ENCODE assay signal across 28 cellular contexts in the genomic region with DNA sequence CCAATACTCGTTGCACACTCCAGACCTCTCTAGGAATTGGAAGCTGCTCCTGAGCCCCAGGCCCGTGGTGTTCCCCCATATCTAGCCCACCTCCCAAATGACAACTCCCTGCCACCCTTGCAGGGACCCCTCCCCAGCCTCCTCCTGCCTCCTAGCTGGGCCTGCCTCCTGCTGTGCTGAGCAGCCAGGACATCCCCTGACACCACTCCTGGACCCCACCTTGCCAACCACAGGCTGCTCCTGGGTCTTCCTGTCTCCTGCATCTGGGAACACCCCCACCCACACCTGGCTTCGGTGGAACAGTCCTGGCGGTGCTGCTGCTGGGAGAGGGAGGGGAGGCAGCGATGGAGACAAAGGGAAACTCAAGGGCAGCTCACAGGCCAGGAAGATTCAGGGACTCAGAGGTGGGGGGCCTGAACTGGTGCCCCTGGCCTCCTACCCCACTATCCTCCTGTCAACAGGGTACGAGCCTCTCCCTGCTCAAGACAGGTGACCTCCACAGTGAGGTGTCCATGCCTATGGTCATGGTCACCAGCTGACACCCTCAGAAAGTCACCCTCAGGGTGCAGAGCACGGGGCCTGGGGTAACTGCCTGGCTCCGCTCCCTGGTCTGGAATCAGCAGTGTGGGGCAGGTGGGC.
A peak's percentile ranks its signal among the peaks of the same experiment; 100 is the strongest.
DNase-seq lines count a peak whose midpoint lies in the region; ATAC-seq, FAIRE-seq and TF ChIP-seq lines count a peak whose summit lies in the region.
"Had no signal": no experiment of that assay in that cellular context is flagged by ENCODE, and none has a peak within 500 bp of the region (broad histone marks: within the 10 kb centered on the region; RNA-seq: fewer than 3 reads in every experiment).

No MANE protein-coding gene starts in this region.

- ATAC-seq in HG03139 (IDR thresholded peaks at IDR 0.05; ENCODE audit: unreplicated experiment) (no peak), HG02870 (IDR thresholded peaks at IDR 0.05; ENCODE audit: unreplicated experiment) (no peak)
- ATAC-seq: activated naive CD4-positive, alpha-beta T cell treated with anti-CD3 and anti-CD28 coated beads, Interleukin-2, amount 50 U/mL, for 72 hours; left lobe of liver had no signal

- H2BK15ac ChIP-seq in H1 (ENCODE audit: low read length) (no peak overlapping the region; the same call in 1 of the 2 replicates), neuronal stem cell (ENCODE audit: low read length) (peak overlapping the region; percentile 11)

- H3K23me2 ChIP-seq in H1 (ENCODE audit: low read depth, low read length), result no peaks in the 10 kb centered on the region

- H2AFZ ChIP-seq in PC-9, result no peak overlapping the region
- H2AFZ ChIP-seq in H1 (ENCODE audit: low read length), result no peak overlapping the region
- no peak overlapping the region for H2AFZ ChIP-seq in neuronal stem cell (ENCODE audit: low read length)

- H3K9me2 ChIP-seq in PC-9 (ENCODE audit: insufficient read depth), result no peaks in the 10 kb centered on the region

- H2AK5ac ChIP-seq in H1 (ENCODE audit: low read depth, low read length) (no peak overlapping the region), neuronal stem cell (ENCODE audit: low read depth, low read length) (peak overlapping the region; percentile 41)

- no TSS peak for BruUV-seq in PC-9 (replicated peaks; lab: Mats Ljungman, UMichigan)

- H2BK5ac ChIP-seq in H1 (ENCODE audit: low read depth, low read length) (no peak overlapping the region), neuronal stem cell (ENCODE audit: low read length) (no peak overlapping the region)

- H2BK120ac ChIP-seq in H1 (replicated peaks; ENCODE audit: low read depth, low read length) (no peak overlapping the region), neuronal stem cell (ENCODE audit: low read depth, low read length) (no peak overlapping the region)

- DNase-seq in PC-9 (no peak), H1 (ENCODE audit: low read depth in 1 of 2, low spot score in 2 of 2) (no peak), neuronal stem cell (ENCODE audit: low spot score) (no peak), vagina (ENCODE audit: extremely low spot score in 2 of 2) (no peak), esophagus muscularis mucosa (ENCODE audit: extremely low spot score) (no peak)
- DNase-seq: activated CD4-positive, alpha-beta T cell treated with anti-CD3 and anti-CD28 coated beads for 4 hours; activated effector memory CD4-positive, alpha-beta T cell treated with Interleukin-2 at 50 U/mL for 16 hours; C1 segment of cervical spinal cord; colonic mucosa; COR-L47; DMS79 treated with DMSO at 0.1 percent for 48 hours; effector CD4-positive, alpha-beta T cell; GF-D8; glutamatergic neuron; NCI-H1417 treated with DMSO at 0.1 percent for 48 hours; NCI-H2029 treated with DMSO at 0.1 percent for 48 hours; NCI-H524 treated with DMSO at 0.1 percent for 48 hours; SJCRH30; stimulated activated CD4-positive, alpha-beta T cell treated with anti-CD3 and anti-CD28 coated beads, Interleukin-4, amount 100 ng/mL, for 24 hours; SW 1271; transverse colon; WERI-Rb-1 had no signal

- H3K18ac ChIP-seq in H1 (ENCODE audit: extremely low read depth, low read length) (no peak overlapping the region; the same call in 1 of the 2 replicates), neuronal stem cell (ENCODE audit: low read length) (peak overlapping the region; percentile 42)

- no peak for FAIRE-seq in H1 (lab: Jason Lieb, UNC)

- H3K14ac ChIP-seq in H1 (ENCODE audit: insufficient read length), result no peak overlapping the region
- peak overlapping the region; percentile 58 for H3K14ac ChIP-seq in neuronal stem cell (ENCODE audit: low read length)

- WGBS in H1 (ENCODE audit: extremely low coverage in 1 of 2, insufficient coverage in 1 of 2, insufficient read length in 1 of 2, insufficient replicate concordance in 2 of 2, low coverage in 1 of 2, low lambda C conversion rate in 2 of 2, missing lambda C conversion rate in 1 of 2), 2 experiments, result 90% methylated on average over 8 of the region's 8 CpGs; no CpG with 5 or more reads in 1 of the 2 experiments
- no CpG with 5 or more reads among the region's 8 CpGs for WGBS in neuronal stem cell (ENCODE audit: extremely low coverage in 2 of 2, insufficient read length in 2 of 2, insufficient replicate concordance in 1 of 2), 2 donors
- 86% methylated on average over 6 of the region's 8 CpGs for WGBS in esophagus muscularis mucosa

- H3K9ac ChIP-seq in H1 (replicated peaks in 1 of 4; ENCODE audit: extremely low read depth in 1 of 4, low read depth in 3 of 4, low read length in 3 of 4), result no peak overlapping the region
- no peak overlapping the region for H3K9ac ChIP-seq in neuronal stem cell (ENCODE audit: low read depth, low read length, poor library complexity)

- H3F3A ChIP-seq in PC-9 (ENCODE audit: insufficient read depth, low read depth), result peaks cover 65% of the 10 kb centered on the region

- POLR2A ChIA-PET in PC-9 (lab: Charles Lee; ENCODE audit: unreplicated experiment), result interaction anchor here (0.7 kb wide), 1 partner anchor 83 kb away, joined by 31 read pairs; no protein-coding TSS in a partner anchor
- POLR2A ChIA-PET in H1 (lab: Charles Lee; ENCODE audit: partially characterized antibody), result no interaction called here

- H3K4ac ChIP-seq in H1 (replicated peaks; ENCODE audit: insufficient read length, low read depth, low read length) (no peak overlapping the region), neuronal stem cell (ENCODE audit: low read length) (no peak overlapping the region)

- H3K79me2 ChIP-seq in PC-9 (ENCODE audit: low read depth) (peaks cover 22% of the 10 kb centered on the region; the same call in 1 of the 2 replicates), H1 (ENCODE audit: control insufficient read depth in 1 of 2, insufficient read depth in 2 of 2, low read length in 2 of 2) (no peaks in the 10 kb centered on the region)

- TF ChIP-seq EP300 in H1 (IDR thresholded peaks at IDR 0.05; ENCODE audit: borderline replicate concordance in 1 of 2, low read depth in 2 of 2, low read length in 2 of 2) (no peak), esophagus muscularis mucosa (IDR thresholded peaks at IDR 0.05) (no peak)

- no peak overlapping the region for H2BK20ac ChIP-seq in H1 (ENCODE audit: low read length)

- H4K20me1 ChIP-seq in PC-9 (ENCODE audit: insufficient read depth) (no peaks in the 10 kb centered on the region), H1 (replicated peaks in 1 of 2; ENCODE audit: control insufficient read depth in 1 of 2, insufficient read depth in 2 of 2, low read length in 2 of 2) (no peaks in the 10 kb centered on the region)

- H2BK12ac ChIP-seq in H1 (ENCODE audit: low read depth, low read length), result 0 out of 2 replicates have a peak overlapping the region, but pooled peaks have one; percentile 4
- peak overlapping the region; percentile 73 for H2BK12ac ChIP-seq in neuronal stem cell (ENCODE audit: low read length)

- no peaks in the 10 kb centered on the region for H3K79me1 ChIP-seq in H1 (ENCODE audit: low read depth, low read length)
- H3K79me1 ChIP-seq in neuronal stem cell (ENCODE audit: low read depth, low read length), result no peaks in the 10 kb centered on the region

- H3K36me3 ChIP-seq in PC-9 (ENCODE audit: low read depth) (no peaks in the 10 kb centered on the region), H1 (ENCODE audit: control insufficient read depth in 2 of 4, insufficient read depth in 4 of 4, low read length in 3 of 4) (no peaks in the 10 kb centered on the region), neuronal stem cell (replicated peaks in 1 of 2; ENCODE audit: control insufficient read depth in 2 of 2, insufficient read depth in 2 of 2, low read length in 2 of 2) (no peaks in the 10 kb centered on the region), vagina (no peaks in the 10 kb centered on the region), esophagus muscularis mucosa (no peaks in the 10 kb centered on the region)
- H3K36me3 ChIP-seq: cardiac muscle cell, colonic mucosa, Peyer's patch, SJCRH30, transverse colon, WERI-Rb-1 had no signal

- H3K9me3 ChIP-seq in PC-9 (ENCODE audit: insufficient read depth, low read depth), result no peaks in the 10 kb centered on the region
- no peaks in the 10 kb centered on the region for H3K9me3 ChIP-seq in H1 (ENCODE audit: insufficient read depth in 2 of 2, low read depth in 1 of 2, low read length in 1 of 2)
- no peaks in the 10 kb centered on the region for H3K9me3 ChIP-seq in neuronal stem cell (replicated peaks in 1 of 2; ENCODE audit: control insufficient read depth in 2 of 2, insufficient read depth in 1 of 2, low read depth in 1 of 2, low read length in 2 of 2)
- H3K9me3 ChIP-seq in vagina, result no peaks in the 10 kb centered on the region
- no peaks in the 10 kb centered on the region for H3K9me3 ChIP-seq in esophagus muscularis mucosa
- H3K9me3 ChIP-seq: colonic mucosa, Peyer's patch, SJCRH30, transverse colon had no signal

- H3K4me2 ChIP-seq in PC-9 (peak overlapping the region; percentile 73), H1 (ENCODE audit: insufficient read depth in 1 of 2, low read depth in 2 of 2, low read length in 2 of 2) (no peak overlapping the region), neuronal stem cell (ENCODE audit: insufficient read depth, low read length, poor library complexity, severe bottlenecking) (no peak overlapping the region)

- intact Hi-C loops in PC-9 (cut with micrococcal nuclease; ENCODE audit: unreplicated experiment) (no loop called here), vagina (cut with DNase I) (no loop called here), esophagus muscularis mucosa (cut with DNase I) (no loop called here)

- TF ChIP-seq CTCF in PC-9 (conservative IDR thresholded peaks at IDR 0.05), result no peak
- TF ChIP-seq CTCF in H1 (IDR thresholded peaks at IDR 0.05; ENCODE audit: control extremely low read depth in 1 of 3, insufficient read depth in 1 of 3, low read depth in 1 of 3, low read length in 3 of 3), result no peak
- TF ChIP-seq CTCF in vagina (IDR thresholded peaks at IDR 0.05), result no peak
- TF ChIP-seq CTCF in esophagus muscularis mucosa (IDR thresholded peaks at IDR 0.05), result no peak

- H3K4me1 ChIP-seq in PC-9 (replicated peaks; ENCODE audit: insufficient read depth), result peaks cover 77% of the 10 kb centered on the region
- H3K4me1 ChIP-seq in H1 (replicated peaks in 1 of 4; ENCODE audit: control insufficient read depth in 3 of 4, insufficient read depth in 4 of 4, low read length in 3 of 4), result peaks cover 0 to 5% (median 0%) of the 10 kb centered on the region in 4 experiments; a peak in 2 of 7 replicates
- H3K4me1 ChIP-seq in neuronal stem cell (ENCODE audit: control insufficient read depth in 2 of 2, insufficient read depth in 1 of 2, low read depth in 1 of 2, low read length in 2 of 2), result no peaks in the 10 kb centered on the region
- H3K4me1 ChIP-seq in vagina, result peaks cover 40% of the 10 kb centered on the region
- H3K4me1 ChIP-seq in esophagus muscularis mucosa, result no peaks in the 10 kb centered on the region
- H3K4me1 ChIP-seq: colonic mucosa, Peyer's patch had no signal

- H3K56ac ChIP-seq in H1 (replicated peaks; ENCODE audit: insufficient read length, low read depth, low read length), result no peak overlapping the region

- H3K27me3 ChIP-seq in PC-9 (ENCODE audit: insufficient read depth, low read depth) (no peaks in the 10 kb centered on the region), H1 (replicated peaks in 1 of 4; ENCODE audit: control insufficient read depth in 3 of 4, extremely low read depth in 1 of 4, insufficient read depth in 3 of 4, low read length in 3 of 4) (no peaks in the 10 kb centered on the region; a peak in 1 of 7 replicates), neuronal stem cell (ENCODE audit: control insufficient read depth in 3 of 3, insufficient read depth in 3 of 3, low read depth in 1 of 3, low read length in 3 of 3) (no peaks in the 10 kb centered on the region), vagina (no peaks in the 10 kb centered on the region), esophagus muscularis mucosa (peaks cover 0 to 45% (median 0%) of the 10 kb centered on the region in 4 donors)
- H3K27me3 ChIP-seq: cardiac muscle cell, colonic mucosa, Peyer's patch, SJCRH30 had no signal

- H3K27ac ChIP-seq in PC-9, result peak overlapping the region; percentile 99
- H3K27ac ChIP-seq in H1 (ENCODE audit: low read depth, low read length), result no peak overlapping the region
- H3K27ac ChIP-seq in neuronal stem cell (replicated peaks; ENCODE audit: low read length), result no peak overlapping the region
- H3K27ac ChIP-seq in vagina, result peak overlapping the region; percentile 66
- no peak overlapping the region for H3K27ac ChIP-seq in esophagus muscularis mucosa (replicated peaks in 1 of 4)
- H3K27ac ChIP-seq: cardiac muscle cell, colonic mucosa, Peyer's patch, transverse colon, WERI-Rb-1 had no signal

- peak overlapping the region; percentile 25 for H4K91ac ChIP-seq in H1 (replicated peaks; ENCODE audit: insufficient read length, low read length)
- H4K91ac ChIP-seq in neuronal stem cell (ENCODE audit: low read depth, low read length, poor library complexity), result no peak overlapping the region

- H3K4me3 ChIP-seq in PC-9, result peak overlapping the region; percentile 7; the same call in 1 of the 2 replicates
- H3K4me3 ChIP-seq in H1 (ENCODE audit: extremely low read depth in 1 of 4, insufficient read depth in 2 of 4, low read depth in 3 of 4, low read length in 4 of 4), result no peak overlapping the region
- no peak overlapping the region for H3K4me3 ChIP-seq in neuronal stem cell (ENCODE audit: low read length in 2 of 2)
- no peak overlapping the region for H3K4me3 ChIP-seq in vagina
- H3K4me3 ChIP-seq in esophagus muscularis mucosa, result no peak overlapping the region
- H3K4me3 ChIP-seq: cardiac muscle cell, colonic mucosa, Peyer's patch, transverse colon had no signal

- TF ChIP-seq RAD21 in H1 (IDR thresholded peaks at IDR 0.05 in 1 of 2, conservative IDR thresholded peaks at IDR 0.05 in 1 of 2; ENCODE audit: low read depth in 2 of 2, low read length in 2 of 2), result no peak

- H4K8ac ChIP-seq in H1 (ENCODE audit: extremely low read depth, insufficient read depth, low read length) (peak overlapping the region; percentile 79), neuronal stem cell (ENCODE audit: low read depth, low read length) (no peak overlapping the region)

- no peak for TF ChIP-seq POLR2A in H1 (IDR thresholded peaks at IDR 0.05; ENCODE audit: control extremely low read depth in 1 of 2, low read depth in 2 of 2, low read length in 2 of 2)
- TF ChIP-seq POLR2A in vagina (IDR thresholded peaks at IDR 0.05), result no peak
- TF ChIP-seq POLR2A in esophagus muscularis mucosa (IDR thresholded peaks at IDR 0.05; ENCODE audit: low read depth), result no peak

- H4K5ac ChIP-seq in H1 (ENCODE audit: insufficient read length, low read depth, low read length), result no peak overlapping the region

- CTCF ChIA-PET in PC-9 (lab: Charles Lee) (no interaction called here), H1 (lab: Charles Lee; ENCODE audit: partially characterized antibody) (interaction anchor here (0.9 to 1.5 kb wide), 3 partner anchors 12 to 60 kb away, joined by 4 to 5 read pairs (median 4); no protein-coding TSS in a partner anchor)

- no peak overlapping the region for H3K23ac ChIP-seq in H1 (ENCODE audit: insufficient read length)
- peak overlapping the region; percentile 22 for H3K23ac ChIP-seq in neuronal stem cell (ENCODE audit: low read depth, low read length, poor library complexity)

Comparison
In these comparisons a context has a peak if more than half of its experiments do, and no peak if none do; other contexts are left out.
1. H3K27ac ChIP-seq: peak in PC-9 (single experiment) and vagina (single experiment); none in H1 (single experiment), neuronal stem cell (single experiment) and esophagus muscularis mucosa (0 of 4).